ENCODE assay signal across 35 cellular contexts in genomic region chr7:25206765-25207164, GRCh38. TPM values are rescaled to one million over a fixed set of nuclear protein-coding genes. Genes with fewer than 3 reads are reported as not detected.
"Had no signal": no experiment of that assay in that cellular context is flagged by ENCODE, and none has a peak within 500 bp of the region (broad histone marks: within the 10 kb centered on the region; RNA-seq: fewer than 3 reads in every experiment).

No MANE protein-coding gene starts in this region.

- ATAC-seq: activated CD8-positive, alpha-beta memory T cell treated with anti-CD3 and anti-CD28 coated beads, Interleukin-2, amount 10 ng/mL, durations not matched to agents 7 days and 5 days; activated naive CD8-positive, alpha-beta T cell treated with anti-CD3 and anti-CD28 coated beads, Interleukin-2, amount 50 U/mL, for 24 hours; Right ventricle myocardium inferior had no signal

- H3K27ac ChIP-seq: PC-9, RWPE1, WERI-Rb-1 had no signal

- H3K36me3 ChIP-seq: WERI-Rb-1 had no signal

- H3K4me3 ChIP-seq: PC-9 had no signal

- DNase-seq: activated CD4-positive, alpha-beta memory T cell treated with anti-CD3 and anti-CD28 coated beads, Interleukin-2, amount 10 ng/mL, durations not matched to agents 7 days and 5 days; activated CD4-positive, alpha-beta T cell treated with anti-CD3 and anti-CD28 coated beads for 1 hour; activated CD4-positive, alpha-beta T cell treated with anti-CD3 and anti-CD28 coated beads for 48 hours; activated CD4-positive, CD25-positive, alpha-beta regulatory T cell; activated CD8-positive, alpha-beta memory T cell treated with anti-CD3 and anti-CD28 coated beads for 24 hours; activated CD8-positive, alpha-beta memory T cell treated with anti-CD3 and anti-CD28 coated beads, Interleukin-2, amount 10 ng/mL, durations not matched to agents 7 days and 5 days; activated CD8-positive, alpha-beta memory T cell treated with anti-CD3 and anti-CD28 coated beads, Interleukin-2, amount 50 U/mL, for 48 hours; activated effector memory CD4-positive, alpha-beta T cell treated with Interleukin-2 at 50 U/mL for 16 hours; activated naive CD4-positive, alpha-beta T cell treated with anti-CD3 and anti-CD28 coated beads, Interleukin-2, amount 10 ng/mL, durations not matched to agents 7 days and 5 days; activated naive CD8-positive, alpha-beta T cell treated with anti-CD3 and anti-CD28 coated beads, Interleukin-2, amount 50 U/mL, for 24 hours; activated T-cell treated with anti-CD3 and anti-CD28 coated beads, Interleukin-2, amount 50 U/mL, for 48 hours; anterior cingulate cortex; caudate nucleus; cerebellar nuclear complex; Karpas-422; KBM-7; NCI-H1105; NCI-H1417 treated with DMSO at 0.1 percent for 48 hours; NCI-H187 treated with DMSO at 0.1 percent for 48 hours; NCI-H2081 treated with DMSO at 0.1 percent for 48 hours; NCI-H226; NCI-H524 treated with DMSO at 0.1 percent for 48 hours; PC-9; SIG-M5; SW 1271; T-helper 1 cell; T-helper 2 cell; T-helper 9 cell; WERI-Rb-1 had no signal

RNA-seq across cellular contexts. Expression of gene NPVF, which starts 21.5 kb away (rescaled TPM):
- total RNA-seq: activated CD4-positive, alpha-beta memory T cell treated with anti-CD3 and anti-CD28 coated beads, Interleukin-2, amount 10 ng/mL, durations not matched to agents 7 days and 5 days; activated CD8-positive, alpha-beta memory T cell treated with anti-CD3 and anti-CD28 coated beads, Interleukin-2, amount 10 ng/mL, durations not matched to agents 7 days and 5 days; bronchial epithelial cell; MCF 10A; NCI-H460; PC-9; Right ventricle myocardium inferior; SK-MEL-5 had no signal
